In genomic region chr7:135169141-135169935, GRCh38 we compare ENCODE assay signal across 8 cellular contexts. TPM values are rescaled to one million over a fixed set of nuclear protein-coding genes. Genes with fewer than 3 reads are reported as not detected.
DNase-seq lines count a peak whose midpoint lies in the region; ATAC-seq and TF ChIP-seq lines count a peak whose summit lies in the region.

No MANE protein-coding gene starts in this region.

- H3K4me1 ChIP-seq in Peyer's patch (peaks cover 3 to 35% (median 6%) of the 10 kb centered on the region in 4 donors), iPS-20b (ENCODE audit: insufficient read depth, low read length) (peaks cover 9% of the 10 kb centered on the region)

- H3K36me3 ChIP-seq in Peyer's patch (peaks cover 0 to 41% (median 0%) of the 10 kb centered on the region in 3 donors), iPS-20b (ENCODE audit: insufficient read depth, low read depth, low read length) (peaks cover 45% of the 10 kb centered on the region)

- H3K27me3 ChIP-seq in Peyer's patch = no peaks in the 10 kb centered on the region
- H3K27me3 ChIP-seq in iPS-20b (ENCODE audit: insufficient read depth, low read length) = no peaks in the 10 kb centered on the region

- H3K9me3 ChIP-seq in Peyer's patch (no peaks in the 10 kb centered on the region), iPS-20b (ENCODE audit: insufficient read depth, low read depth, low read length) (no peaks in the 10 kb centered on the region)

- peak overlapping the region; percentile 94 for H3K27ac Mint-ChIP-seq in activated naive CD8-positive, alpha-beta T cell treated with anti-CD3 and anti-CD28 coated beads for 36 hours

- H3K4me3 Mint-ChIP-seq in activated naive CD8-positive, alpha-beta T cell treated with anti-CD3 and anti-CD28 coated beads for 36 hours = peak overlapping the region; percentile 93

- H3K36me3 Mint-ChIP-seq in activated naive CD8-positive, alpha-beta T cell treated with anti-CD3 and anti-CD28 coated beads for 36 hours = peaks cover 57% of the 10 kb centered on the region

- no peaks in the 10 kb centered on the region for H3K27me3 Mint-ChIP-seq in activated naive CD8-positive, alpha-beta T cell treated with anti-CD3 and anti-CD28 coated beads for 36 hours

- peak; percentile 35 for ATAC-seq in GM18519 (IDR thresholded peaks at IDR 0.05; ENCODE audit: low FRiP score, unreplicated experiment)
- peak; percentile 36 for ATAC-seq in HG03045 (IDR thresholded peaks at IDR 0.05; ENCODE audit: unreplicated experiment)

- H3K9me3 Mint-ChIP-seq in activated naive CD8-positive, alpha-beta T cell treated with anti-CD3 and anti-CD28 coated beads for 36 hours = no peaks in the 10 kb centered on the region

- H3K4me1 Mint-ChIP-seq in activated naive CD8-positive, alpha-beta T cell treated with anti-CD3 and anti-CD28 coated beads for 36 hours = peaks cover 48% of the 10 kb centered on the region

- H3K27ac ChIP-seq in Peyer's patch (peak overlapping the region; percentile 95 to 97 (median 96)), iPS-20b (ENCODE audit: low read length) (no peak overlapping the region)

- TF ChIP-seq CTCF in AG09319 (IDR thresholded peaks at IDR 0.05; ENCODE audit: low read depth, low read length) = peak; percentile 32
- peak; percentile 9 to 45 (median 34) for TF ChIP-seq CTCF in Peyer's patch (IDR thresholded peaks at IDR 0.05)

- TF ChIP-seq POLR2A in Peyer's patch (IDR thresholded peaks at IDR 0.05) = no peak

- peak overlapping the region; percentile 84 for H3K9ac ChIP-seq in iPS-20b (ENCODE audit: low read depth, low read length)

- DNase-seq in AG09319 (ENCODE audit: extremely low read depth, low read depth) (no peak), Peyer's patch (peak in 2 of 3 donors; percentile 66 to 79), mesenteric fat pad (ENCODE audit: low spot score) (no peak)
- DNase-seq in activated naive CD8-positive, alpha-beta T cell treated with anti-CD3 and anti-CD28 coated beads for 36 hours = peak; percentile 71
- peak; percentile 52 for DNase-seq in stimulated activated CD4-positive, alpha-beta T cell treated with anti-CD3 and anti-CD28 coated beads, Interleukin-2, amount 100 ng/mL, for 4 hours (ENCODE audit: low read depth)

- H3K4me3 ChIP-seq in Peyer's patch (peak overlapping the region; percentile 62 to 91 (median 70)), iPS-20b (ENCODE audit: low read length) (peak overlapping the region; percentile 88)

RNA-seq across cellular contexts. Expression of gene CYREN, which starts 1.2 kb away (rescaled TPM):
- total RNA-seq in Peyer's patch = 10 to 100 TPM; 32.4 to 66.8 (median 42.5) TPM
- total RNA-seq in activated naive CD8-positive, alpha-beta T cell treated with anti-CD3 and anti-CD28 coated beads for 36 hours = 10 to 100 TPM; 51.7 to 54.4 TPM
- 35.8 TPM for total RNA-seq in mesenteric fat pad

RNA-seq across cellular contexts. Expression of gene TMEM140, which starts 21.5 kb away (rescaled TPM):
- total RNA-seq in Peyer's patch (10 to 100 TPM; 33.4 to 39.6 (median 36.5) TPM), mesenteric fat pad (55.5 TPM)
- total RNA-seq in activated naive CD8-positive, alpha-beta T cell treated with anti-CD3 and anti-CD28 coated beads for 36 hours = 10 to 100 TPM; 12.7 to 12.8 TPM

RNA-seq across cellular contexts. Expression of gene WDR91, which starts 42.0 kb away (rescaled TPM):
- 10 to 100 TPM in 3 of 4 donors, 1 to 10 TPM in 1; 6.7 to 44.6 (median 22.2) TPM for total RNA-seq in Peyer's patch
- total RNA-seq in activated naive CD8-positive, alpha-beta T cell treated with anti-CD3 and anti-CD28 coated beads for 36 hours = 10 to 100 TPM; 12.3 to 14.0 TPM
- 15.0 TPM for total RNA-seq in mesenteric fat pad

Comparison
In these comparisons a context has a peak if more than half of its experiments do, and no peak if none do; other contexts are left out.
1. DNase-seq: peak in Peyer's patch (2 of 3), activated naive CD8-positive, alpha-beta T cell treated with anti-CD3 and anti-CD28 coated beads for 36 hours (single experiment) and stimulated activated CD4-positive, alpha-beta T cell treated with anti-CD3 and anti-CD28 coated beads, Interleukin-2, amount 100 ng/mL, for 4 hours (single experiment); none in AG09319 (single experiment) and mesenteric fat pad (single experiment).